28 cellular contexts compared by ENCODE assay signal in genomic region chr17:42053701-42054100, GRCh38. TPM values are rescaled to one million over a fixed set of nuclear protein-coding genes. Genes with fewer than 3 reads are reported as not detected.
DNase-seq lines count a peak whose midpoint lies in the region; ATAC-seq, FAIRE-seq and TF ChIP-seq lines count a peak whose summit lies in the region.
"Had no signal": no experiment of that assay in that cellular context is flagged by ENCODE, and none has a peak within 500 bp of the region (broad histone marks: within the 10 kb centered on the region; RNA-seq: fewer than 3 reads in every experiment).

No MANE protein-coding gene starts in this region.

- H3K9ac ChIP-seq in HUES64 (ENCODE audit: low read depth, low read length), result no peak overlapping the region
- H3K9ac ChIP-seq: KMS-11 had no signal

- no peaks in the 10 kb centered on the region for H3K36me3 ChIP-seq in HUES64 (ENCODE audit: insufficient read depth, low read length)
- H3K36me3 ChIP-seq: SJSA1 had no signal

- no peak overlapping the region for H3K27ac ChIP-seq in HUES64 (ENCODE audit: low read depth, low read length)
- H3K27ac ChIP-seq: 22Rv1, KMS-11, SJSA1 had no signal

- no peaks in the 10 kb centered on the region for H3K9me3 ChIP-seq in HUES64 (ENCODE audit: insufficient read depth, low read depth, low read length)
- H3K9me3 ChIP-seq: SJSA1 had no signal

- DNase-seq in NCI-H1694 treated with DMSO at 0.1 percent for 48 hours (lab: John Stamatoyannopoulos, UW) (peak; percentile 30), NCI-H1694 (lab: John Stamatoyannopoulos, UW) (no peak), left kidney (ENCODE audit: low read depth, low spot score) (peak; percentile 87), progenitor cell of endocrine pancreas (ENCODE audit: low spot score, unreplicated experiment) (no peak), frontal cortex (ENCODE audit: low spot score in 2 of 2) (no peak)
- DNase-seq in stimulated activated naive B cell treated with anti-CD40 and anti-IgM and Interleukin-4, amounts not matched to agents 10 μg/mL and 1 μg/mL and 100 μg/mL, for 72 hours, result no peak
- DNase-seq: CD8-positive, alpha-beta memory T cell; DMS 273 treated with DMSO at 0.1 percent for 48 hours; DMS79; EL; GDM1; HCEC 1CT; MM.1S; NCI-H2081; NCI-H524 treated with DMSO at 0.1 percent for 48 hours; NCI-H774; Right ventricle myocardium superior; RPMI8226 had no signal

- peak overlapping the region; percentile 14 for H3K4me3 Mint-ChIP-seq in progenitor cell of endocrine pancreas (ENCODE audit: low read depth)
- no peak overlapping the region for H3K4me3 Mint-ChIP-seq in stimulated activated naive B cell treated with anti-CD40 and anti-IgM and Interleukin-4, amounts not matched to agents 10 μg/mL and 1 μg/mL and 100 μg/mL, for 72 hours
- H3K4me3 Mint-ChIP-seq: B cell, CD14-positive monocyte, IgD-negative memory B cell had no signal

- H3K36me3 Mint-ChIP-seq in progenitor cell of endocrine pancreas (ENCODE audit: insufficient read depth), result no peaks in the 10 kb centered on the region
- H3K36me3 Mint-ChIP-seq in stimulated activated naive B cell treated with anti-CD40 and anti-IgM and Interleukin-4, amounts not matched to agents 10 μg/mL and 1 μg/mL and 100 μg/mL, for 72 hours, result peaks cover 0 to 4% of the 10 kb centered on the region in 2 donors
- H3K36me3 Mint-ChIP-seq: CD14-positive monocyte; CD8-positive, alpha-beta memory T cell; IgD-negative memory B cell had no signal

- TF ChIP-seq CTCF in progenitor cell of endocrine pancreas (IDR thresholded peaks at IDR 0.05; ENCODE audit: unreplicated experiment), result no peak

- 13% methylated on average over 7 of the region's 9 CpGs for WGBS in HUES64

- FAIRE-seq in frontal cortex (lab: Jason Lieb, UNC), result no peak
- FAIRE-seq: GM12891, GM19239 had no signal

- H3K4me1 ChIP-seq in HUES64 (ENCODE audit: insufficient read depth, low read length), result peaks cover 30% of the 10 kb centered on the region

- peaks cover 47% of the 10 kb centered on the region for H3K27me3 Mint-ChIP-seq in progenitor cell of endocrine pancreas
- peaks cover 37 to 59% of the 10 kb centered on the region in 2 donors for H3K27me3 Mint-ChIP-seq in stimulated activated naive B cell treated with anti-CD40 and anti-IgM and Interleukin-4, amounts not matched to agents 10 μg/mL and 1 μg/mL and 100 μg/mL, for 72 hours

- H3K4me1 Mint-ChIP-seq in progenitor cell of endocrine pancreas (ENCODE audit: low read depth), result peaks cover 16% of the 10 kb centered on the region
- peaks cover 7% of the 10 kb centered on the region in 2 donors for H3K4me1 Mint-ChIP-seq in stimulated activated naive B cell treated with anti-CD40 and anti-IgM and Interleukin-4, amounts not matched to agents 10 μg/mL and 1 μg/mL and 100 μg/mL, for 72 hours

- H3K4me3 ChIP-seq in HUES64 (ENCODE audit: low read length), result peak overlapping the region; percentile 7; the same call in 1 of the 2 replicates
- H3K4me3 ChIP-seq: SJSA1 had no signal

- no peak for ATAC-seq in GM18861 (IDR thresholded peaks at IDR 0.05; ENCODE audit: unreplicated experiment)
- no peak for ATAC-seq in stimulated activated naive B cell treated with anti-CD40 and anti-IgM and Interleukin-4, amounts not matched to agents 10 μg/mL and 1 μg/mL and 100 μg/mL, for 72 hours (replicated peaks)

- H3K9me3 Mint-ChIP-seq in progenitor cell of endocrine pancreas (ENCODE audit: low read depth), result no peaks in the 10 kb centered on the region
- H3K9me3 Mint-ChIP-seq in stimulated activated naive B cell treated with anti-CD40 and anti-IgM and Interleukin-4, amounts not matched to agents 10 μg/mL and 1 μg/mL and 100 μg/mL, for 72 hours, result no peaks in the 10 kb centered on the region
- H3K9me3 Mint-ChIP-seq: CD8-positive, alpha-beta memory T cell; IgD-negative memory B cell had no signal

- no peak overlapping the region for H3K27ac Mint-ChIP-seq in progenitor cell of endocrine pancreas
- no peak overlapping the region for H3K27ac Mint-ChIP-seq in stimulated activated naive B cell treated with anti-CD40 and anti-IgM and Interleukin-4, amounts not matched to agents 10 μg/mL and 1 μg/mL and 100 μg/mL, for 72 hours
- H3K27ac Mint-ChIP-seq: B cell; CD8-positive, alpha-beta memory T cell; IgD-negative memory B cell had no signal

- peaks cover 6% of the 10 kb centered on the region; the same call in 1 of the 2 replicates for H3K27me3 ChIP-seq in HUES64 (ENCODE audit: insufficient read depth, low read length)

RNA-seq across cellular contexts. Expression of gene C17orf113, which starts 3.3 kb away (rescaled TPM):
- polyA plus RNA-seq in HUES64 (2013, experiment 1 of 2), result 0.55 TPM
- 1.3 TPM for polyA plus RNA-seq in HUES64 (2013, experiment 2 of 2)
- total RNA-seq in progenitor cell of endocrine pancreas, result 3.2 and 3.7 TPM in 2 replicates
- 3.7 TPM for total RNA-seq in frontal cortex

RNA-seq across cellular contexts. Expression of gene NKIRAS2, which starts 33.8 kb away (rescaled TPM):
- 34.5 TPM for polyA plus RNA-seq in HUES64 (2013, experiment 1 of 2)
- 35.7 TPM for polyA plus RNA-seq in HUES64 (2013, experiment 2 of 2)
- total RNA-seq in progenitor cell of endocrine pancreas, result 44.8 and 48.1 TPM in 2 replicates
- 31.4 TPM for total RNA-seq in frontal cortex

RNA-seq across cellular contexts. Expression of gene DNAJC7, which starts 36.5 kb away (rescaled TPM):
- 120 TPM for polyA plus RNA-seq in HUES64 (2013, experiment 1 of 2)
- polyA plus RNA-seq in HUES64 (2013, experiment 2 of 2), result 94.7 TPM
- total RNA-seq in progenitor cell of endocrine pancreas (113 and 117 TPM in 2 replicates), frontal cortex (91.3 TPM)

RNA-seq across cellular contexts. Expression of gene ZNF385C, which starts 44.6 kb away (rescaled TPM):
- polyA plus RNA-seq in HUES64 (2013, experiment 1 of 2), result 3.4 TPM
- 4.6 TPM for polyA plus RNA-seq in HUES64 (2013, experiment 2 of 2)
- total RNA-seq in progenitor cell of endocrine pancreas (2.7 TPM in 2 replicates), frontal cortex (0.41 TPM)
- total RNA-seq: CD8-positive, alpha-beta memory T cell; SJSA1 had no signal
- polyA plus RNA-seq: CD8-positive, alpha-beta memory T cell had no signal

RNA-seq across cellular contexts. Expression of gene DHX58, which starts 58.8 kb away (rescaled TPM):
- 2.3 TPM for polyA plus RNA-seq in HUES64 (2013, experiment 1 of 2)
- 2.9 TPM for polyA plus RNA-seq in HUES64 (2013, experiment 2 of 2)
- total RNA-seq in progenitor cell of endocrine pancreas (0.42 and 0.43 TPM in 2 replicates), frontal cortex (0.82 TPM)

Comparison
In these comparisons a context has a peak if more than half of its experiments do, and no peak if none do; other contexts are left out.
1. DNase-seq: peak in NCI-H1694 treated with DMSO at 0.1 percent for 48 hours (single experiment) and left kidney (single experiment); none in NCI-H1694 (single experiment), progenitor cell of endocrine pancreas (single experiment), frontal cortex (0 of 2) and stimulated activated naive B cell treated with anti-CD40 and anti-IgM and Interleukin-4, amounts not matched to agents 10 μg/mL and 1 μg/mL and 100 μg/mL, for 72 hours (single experiment).